ENCODE assay signal across 21 cellular contexts in genomic region chr1:219480011-219480410, GRCh38.
DNase-seq lines count a peak whose midpoint lies in the region; ATAC-seq, FAIRE-seq and TF ChIP-seq lines count a peak whose summit lies in the region.
"Had no signal": no experiment of that assay in that cellular context is flagged by ENCODE, and none has a peak within 500 bp of the region (broad histone marks: within the 10 kb centered on the region; RNA-seq: fewer than 3 reads in every experiment).

No MANE protein-coding gene starts in this region.

- FAIRE-seq in urothelium cell line (lab: Jason Lieb, UNC), result no peak

- no peak overlapping the region for H3K4me3 ChIP-seq in fibroblast of the aortic adventitia (ENCODE audit: low read depth, low read length)
- H3K4me3 ChIP-seq: GM23338, HAP-1 had no signal

- DNase-seq in HCEC 1CT (peak; percentile 3), fibroblast of the aortic adventitia (ENCODE audit: low read depth) (peak; percentile 22), urothelium cell line (ENCODE audit: low spot score) (peak; percentile 40), sciatic nerve (ENCODE audit: low spot score) (no peak), caudate nucleus (lab: John Stamatoyannopoulos, UW) (no peak)
- no peak for DNase-seq in stimulated activated CD4-positive, alpha-beta T cell treated with anti-CD3 and anti-CD28 coated beads, Interleukin-4, amount 100 ng/mL, for 24 hours
- DNase-seq: C1 segment of cervical spinal cord; CD4-positive, alpha-beta memory T cell; DMS 273 treated with DMSO at 0.1 percent for 48 hours; DMS79 treated with DMSO at 0.1 percent for 48 hours; NCI-H1092; NCI-H1436; NCI-H187; NCI-H2171 treated with DMSO at 0.1 percent for 48 hours; NCI-H524; NCI-H748 treated with DMSO at 0.1 percent for 48 hours had no signal

- TF ChIP-seq POLR2A in GM18505 (IDR thresholded peaks at IDR 0.05; ENCODE audit: borderline replicate concordance, extremely low read depth, insufficient read depth, insufficient read length), result no peak

- TF ChIP-seq CTCF in fibroblast of the aortic adventitia (IDR thresholded peaks at IDR 0.05; ENCODE audit: insufficient read depth, low read length), result no peak

- no peak overlapping the region for H3K27ac ChIP-seq in caudate nucleus (ENCODE audit: low read depth, low read length)
- H3K27ac ChIP-seq: KMS-11 had no signal

- ATAC-seq in SK-N-SH treated with all-trans-retinoic acid at 6 μM for 48 hours (peak; percentile 65), sciatic nerve (no peak), GM18505 (IDR thresholded peaks at IDR 0.05; ENCODE audit: unreplicated experiment) (no peak)
- ATAC-seq: GM23338 had no signal

- intact Hi-C loops in sciatic nerve (cut with DNase I), result no loop called here

TF ChIP-seq in SK-N-SH treated with all-trans-retinoic acid at 6 μM for 48 hours, 23 proteins besides CTCF, POLR2A, EP300 and RAD21:
- TF ChIP-seq PPARA (CRISPR knock-in tag; IDR thresholded peaks at IDR 0.05; ENCODE audit: borderline replicate concordance), result no peak
- no peak for TF ChIP-seq OSR1 (CRISPR knock-in tag; IDR thresholded peaks at IDR 0.05)
- no peak for TF ChIP-seq GLIS3 (CRISPR knock-in tag; IDR thresholded peaks at IDR 0.05)
- TF ChIP-seq ZFP3 (CRISPR knock-in tag; IDR thresholded peaks at IDR 0.05), result no peak
- no peak for TF ChIP-seq ZC3H10 (CRISPR knock-in tag; IDR thresholded peaks at IDR 0.05)
- TF ChIP-seq PATZ1 (CRISPR knock-in tag; IDR thresholded peaks at IDR 0.05; ENCODE audit: borderline replicate concordance), result no peak
- TF ChIP-seq RARB (CRISPR knock-in tag; IDR thresholded peaks at IDR 0.05), result no peak
- no peak for TF ChIP-seq ESRRG (CRISPR knock-in tag; IDR thresholded peaks at IDR 0.05)
- TF ChIP-seq TOX (CRISPR knock-in tag; IDR thresholded peaks at IDR 0.05; ENCODE audit: borderline replicate concordance), result no peak
- no peak for TF ChIP-seq TCF4 (CRISPR knock-in tag; IDR thresholded peaks at IDR 0.05; ENCODE audit: borderline replicate concordance)
- no peak for TF ChIP-seq BACH2 (CRISPR knock-in tag; IDR thresholded peaks at IDR 0.05; ENCODE audit: borderline replicate concordance)
- no peak for TF ChIP-seq ZFP30 (CRISPR knock-in tag; IDR thresholded peaks at IDR 0.05)
- no peak for TF ChIP-seq ZNF70 (CRISPR knock-in tag; IDR thresholded peaks at IDR 0.05)
- no peak for TF ChIP-seq CSRNP3 (CRISPR knock-in tag; IDR thresholded peaks at IDR 0.05)
- no peak for TF ChIP-seq ZNF8 (CRISPR knock-in tag; IDR thresholded peaks at IDR 0.05)
- no peak for TF ChIP-seq TSHZ2 (CRISPR knock-in tag; IDR thresholded peaks at IDR 0.05)
- no peak for TF ChIP-seq ZNF565 (CRISPR knock-in tag; conservative IDR thresholded peaks at IDR 0.05; ENCODE audit: low read depth)

Comparison
In these comparisons a context has a peak if more than half of its experiments do, and no peak if none do; other contexts are left out.
1. DNase-seq: peak in HCEC 1CT (single experiment), fibroblast of the aortic adventitia (single experiment) and urothelium cell line (single experiment); none in stimulated activated CD4-positive, alpha-beta T cell treated with anti-CD3 and anti-CD28 coated beads, Interleukin-4, amount 100 ng/mL, for 24 hours (single experiment), sciatic nerve (single experiment) and caudate nucleus (0 of 61).